Comparison of ENCODE assay signal across 8 cellular contexts in genomic region chr3:41202075-41202833, GRCh38. TPM values are rescaled to one million over a fixed set of nuclear protein-coding genes. Genes with fewer than 3 reads are reported as not detected.
A peak's percentile ranks its signal among the peaks of the same experiment; 100 is the strongest.
DNase-seq lines count a peak whose midpoint lies in the region; ATAC-seq lines count a peak whose summit lies in the region.

No MANE protein-coding gene starts in this region.

- peak overlapping the region; percentile 98 for H3K4me3 ChIP-seq in iPS-18a (ENCODE audit: low read length)
- peak overlapping the region; percentile 38 to 91 for H3K4me3 ChIP-seq in stomach smooth muscle (ENCODE audit: low read length in 2 of 2)

- no peak overlapping the region for H3K27ac Mint-ChIP-seq in activated CD4-positive, alpha-beta T cell treated with anti-CD3 and anti-CD28 coated beads for 36 hours
- peak overlapping the region; percentile 68 for H3K27ac Mint-ChIP-seq in activated T-helper 1 cell treated with anti-CD3 and anti-CD28 coated beads, Interleukin-12 subunit alpha, Interleukin-12 subunit beta, Interleukin-2, Interleukin-4 antibody, amounts not matched to agents 30 ng/mL and 10 ng/mL and 1 ng/mL, durations not matched to agents 14 hours and 24 hours and 36 hours

- intact Hi-C loops in activated CD4-positive, alpha-beta T cell treated with anti-CD3 and anti-CD28 coated beads for 36 hours (cut with DNase I, micrococcal nuclease): loop anchor here (5.0 to 10.0 kb wide), 4 partner anchors 85 to 893 kb away; partner anchors contain the start of genes RPL14 (in 1 of the 2) and TRAK1 (in 1 of the 2)
- intact Hi-C loops in activated T-helper 1 cell treated with anti-CD3 and anti-CD28 coated beads, Interleukin-12 subunit alpha, Interleukin-12 subunit beta, Interleukin-2, Interleukin-4 antibody, amounts not matched to agents 30 ng/mL and 10 ng/mL and 1 ng/mL, durations not matched to agents 14 hours and 24 hours and 36 hours (cut with micrococcal nuclease): loop anchor here (5.0 kb wide), 3 partner anchors 35 to 760 kb away; partner anchors contain the start of gene ULK4

- H3K9ac ChIP-seq in iPS-18a (ENCODE audit: low read length) (peak overlapping the region; percentile 86), stomach smooth muscle (ENCODE audit: low read length in 2 of 2) (no peak overlapping the region)

- H3K4me3 Mint-ChIP-seq in activated CD4-positive, alpha-beta T cell treated with anti-CD3 and anti-CD28 coated beads for 36 hours: peak overlapping the region; percentile 91
- H3K4me3 Mint-ChIP-seq in activated T-helper 1 cell treated with anti-CD3 and anti-CD28 coated beads, Interleukin-12 subunit alpha, Interleukin-12 subunit beta, Interleukin-2, Interleukin-4 antibody, amounts not matched to agents 30 ng/mL and 10 ng/mL and 1 ng/mL, durations not matched to agents 14 hours and 24 hours and 36 hours: peak overlapping the region; percentile 81

- H3K27ac ChIP-seq in iPS-18a (ENCODE audit: low read length) (no peak overlapping the region), stomach smooth muscle (ENCODE audit: low read length) (no peak overlapping the region)

- H3K9me3 ChIP-seq in iPS-18a (ENCODE audit: control insufficient read depth, low read depth, low read length) (no peaks in the 10 kb centered on the region), stomach smooth muscle (ENCODE audit: control insufficient read depth in 2 of 2, low read length in 2 of 2) (no peaks in the 10 kb centered on the region)

- H3K9me3 Mint-ChIP-seq in activated CD4-positive, alpha-beta T cell treated with anti-CD3 and anti-CD28 coated beads for 36 hours (ENCODE audit: low read depth): no peaks in the 10 kb centered on the region
- H3K9me3 Mint-ChIP-seq in activated T-helper 1 cell treated with anti-CD3 and anti-CD28 coated beads, Interleukin-12 subunit alpha, Interleukin-12 subunit beta, Interleukin-2, Interleukin-4 antibody, amounts not matched to agents 30 ng/mL and 10 ng/mL and 1 ng/mL, durations not matched to agents 14 hours and 24 hours and 36 hours: no peaks in the 10 kb centered on the region

- DNase-seq in activated CD4-positive, alpha-beta T cell treated with anti-CD3 and anti-CD28 coated beads for 36 hours: no peak
- DNase-seq in activated CD4-positive, alpha-beta T cell treated with anti-CD3 and anti-CD28 coated beads, Interleukin-2, amount 50 U/mL, for 48 hours: no peak
- no peak for DNase-seq in activated T-helper 1 cell treated with anti-CD3 and anti-CD28 coated beads, Interleukin-12 subunit alpha, Interleukin-12 subunit beta, Interleukin-2, Interleukin-4 antibody, amounts not matched to agents 30 ng/mL and 10 ng/mL and 1 ng/mL, durations not matched to agents 14 hours and 24 hours and 36 hours (ENCODE audit: low spot score)
- DNase-seq in 8988T: no peak

- no peak for ATAC-seq in activated CD4-positive, alpha-beta T cell treated with anti-CD3 and anti-CD28 coated beads for 36 hours
- ATAC-seq in GM19395 (IDR thresholded peaks at IDR 0.05; ENCODE audit: unreplicated experiment): no peak
- no peak for ATAC-seq in HG03354 (IDR thresholded peaks at IDR 0.05; ENCODE audit: poor library complexity, severe bottlenecking, unreplicated experiment)

- POLR2A ChIA-PET in activated CD4-positive, alpha-beta T cell treated with anti-CD3 and anti-CD28 coated beads for 36 hours (lab: Charles Lee): interaction anchor here (0.7 kb wide), 1 partner anchor 9 kb away, joined by 4 read pairs; no protein-coding TSS in a partner anchor

- H3K4me1 ChIP-seq in iPS-18a (ENCODE audit: control insufficient read depth, low read depth, low read length): peaks cover 59% of the 10 kb centered on the region
- peaks cover under 1% of the 10 kb centered on the region for H3K4me1 ChIP-seq in stomach smooth muscle (ENCODE audit: control insufficient read depth, insufficient read depth, low read length)

- H3K27me3 Mint-ChIP-seq in activated CD4-positive, alpha-beta T cell treated with anti-CD3 and anti-CD28 coated beads for 36 hours: peaks cover 2% of the 10 kb centered on the region
- no peaks in the 10 kb centered on the region for H3K27me3 Mint-ChIP-seq in activated T-helper 1 cell treated with anti-CD3 and anti-CD28 coated beads, Interleukin-12 subunit alpha, Interleukin-12 subunit beta, Interleukin-2, Interleukin-4 antibody, amounts not matched to agents 30 ng/mL and 10 ng/mL and 1 ng/mL, durations not matched to agents 14 hours and 24 hours and 36 hours (ENCODE audit: insufficient read depth)

- CTCF ChIA-PET in activated CD4-positive, alpha-beta T cell treated with anti-CD3 and anti-CD28 coated beads for 36 hours (lab: Charles Lee): interaction anchor here (0.6 to 2.0 kb wide), 9 partner anchors 10 to 894 kb away, joined by 3 to 5 read pairs (median 4); no protein-coding TSS in a partner anchor

- peaks cover 14% of the 10 kb centered on the region for H3K36me3 Mint-ChIP-seq in activated CD4-positive, alpha-beta T cell treated with anti-CD3 and anti-CD28 coated beads for 36 hours (ENCODE audit: low read depth)
- H3K36me3 Mint-ChIP-seq in activated T-helper 1 cell treated with anti-CD3 and anti-CD28 coated beads, Interleukin-12 subunit alpha, Interleukin-12 subunit beta, Interleukin-2, Interleukin-4 antibody, amounts not matched to agents 30 ng/mL and 10 ng/mL and 1 ng/mL, durations not matched to agents 14 hours and 24 hours and 36 hours (ENCODE audit: low read depth): peaks cover 13% of the 10 kb centered on the region

- peaks cover 10% of the 10 kb centered on the region for H3K27me3 ChIP-seq in iPS-18a (ENCODE audit: control insufficient read depth, insufficient read depth, low read length)
- no peaks in the 10 kb centered on the region for H3K27me3 ChIP-seq in stomach smooth muscle (ENCODE audit: control insufficient read depth in 1 of 2, insufficient read depth in 2 of 2, low read length in 2 of 2)

- H3K4me1 Mint-ChIP-seq in activated CD4-positive, alpha-beta T cell treated with anti-CD3 and anti-CD28 coated beads for 36 hours: peaks cover 63% of the 10 kb centered on the region
- peaks cover 62% of the 10 kb centered on the region for H3K4me1 Mint-ChIP-seq in activated T-helper 1 cell treated with anti-CD3 and anti-CD28 coated beads, Interleukin-12 subunit alpha, Interleukin-12 subunit beta, Interleukin-2, Interleukin-4 antibody, amounts not matched to agents 30 ng/mL and 10 ng/mL and 1 ng/mL, durations not matched to agents 14 hours and 24 hours and 36 hours (ENCODE audit: low read depth)

- H3K36me3 ChIP-seq in iPS-18a (ENCODE audit: control insufficient read depth, low read depth, low read length) (no peaks in the 10 kb centered on the region), stomach smooth muscle (ENCODE audit: control insufficient read depth in 2 of 2, insufficient read depth in 2 of 2, low read length in 2 of 2) (no peaks in the 10 kb centered on the region)

RNA-seq across cellular contexts. Expression of gene CTNNB1, which starts 2.9 kb away (rescaled TPM):
- total RNA-seq in activated CD4-positive, alpha-beta T cell treated with anti-CD3 and anti-CD28 coated beads for 36 hours: 100 to 1,000 TPM; 114 to 158 TPM
- total RNA-seq in activated T-helper 1 cell treated with anti-CD3 and anti-CD28 coated beads, Interleukin-12 subunit alpha, Interleukin-12 subunit beta, Interleukin-2, Interleukin-4 antibody, amounts not matched to agents 30 ng/mL and 10 ng/mL and 1 ng/mL, durations not matched to agents 14 hours and 24 hours and 36 hours: 137 and 139 TPM in 2 replicates
